In genomic region chr10:127417686-127418415, GRCh38 we compare ENCODE assay signal across 1 cellular context.
TF ChIP-seq lines count a peak whose summit lies in the region.

No MANE protein-coding gene starts in this region.

TF ChIP-seq in WTC11, 78 proteins besides CTCF, POLR2A, EP300 and RAD21 (continued from another document):
- TF ChIP-seq ZNF532 (CRISPR knock-in tag; IDR thresholded peaks at IDR 0.05; ENCODE audit: borderline replicate concordance) (no peak), ZNF416 (CRISPR knock-in tag; IDR thresholded peaks at IDR 0.05) (no peak), GTF2I (CRISPR knock-in tag; conservative IDR thresholded peaks at IDR 0.05) (no peak), ZNF396 (CRISPR knock-in tag; IDR thresholded peaks at IDR 0.05; ENCODE audit: borderline replicate concordance) (no peak), MYBL2 (CRISPR knock-in tag; IDR thresholded peaks at IDR 0.05) (no peak)
- TF ChIP-seq, protein P1, sequence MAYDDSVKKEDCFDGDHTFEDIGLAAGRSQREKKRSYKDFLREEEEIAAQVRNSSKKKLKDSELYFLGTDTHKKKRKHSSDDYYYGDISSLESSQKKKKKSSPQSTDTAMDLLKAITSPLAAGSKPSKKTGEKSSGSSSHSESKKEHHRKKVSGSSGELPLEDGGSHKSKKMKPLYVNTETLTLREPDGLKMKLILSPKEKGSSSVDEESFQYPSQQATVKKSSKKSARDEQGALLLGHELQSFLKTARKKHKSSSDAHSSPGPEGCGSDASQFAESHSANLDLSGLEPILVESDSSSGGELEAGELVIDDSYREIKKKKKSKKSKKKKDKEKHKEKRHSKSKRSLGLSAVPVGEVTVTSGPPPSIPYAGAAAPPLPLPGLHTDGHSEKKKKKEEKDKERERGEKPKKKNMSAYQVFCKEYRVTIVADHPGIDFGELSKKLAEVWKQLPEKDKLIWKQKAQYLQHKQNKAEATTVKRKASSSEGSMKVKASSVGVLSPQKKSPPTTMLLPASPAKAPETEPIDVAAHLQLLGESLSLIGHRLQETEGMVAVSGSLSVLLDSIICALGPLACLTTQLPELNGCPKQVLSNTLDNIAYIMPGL (CRISPR knock-in tag; IDR thresholded peaks at IDR 0.05): no peak
